Comparison of ENCODE assay signal across 8 cellular contexts in the genomic region with DNA sequence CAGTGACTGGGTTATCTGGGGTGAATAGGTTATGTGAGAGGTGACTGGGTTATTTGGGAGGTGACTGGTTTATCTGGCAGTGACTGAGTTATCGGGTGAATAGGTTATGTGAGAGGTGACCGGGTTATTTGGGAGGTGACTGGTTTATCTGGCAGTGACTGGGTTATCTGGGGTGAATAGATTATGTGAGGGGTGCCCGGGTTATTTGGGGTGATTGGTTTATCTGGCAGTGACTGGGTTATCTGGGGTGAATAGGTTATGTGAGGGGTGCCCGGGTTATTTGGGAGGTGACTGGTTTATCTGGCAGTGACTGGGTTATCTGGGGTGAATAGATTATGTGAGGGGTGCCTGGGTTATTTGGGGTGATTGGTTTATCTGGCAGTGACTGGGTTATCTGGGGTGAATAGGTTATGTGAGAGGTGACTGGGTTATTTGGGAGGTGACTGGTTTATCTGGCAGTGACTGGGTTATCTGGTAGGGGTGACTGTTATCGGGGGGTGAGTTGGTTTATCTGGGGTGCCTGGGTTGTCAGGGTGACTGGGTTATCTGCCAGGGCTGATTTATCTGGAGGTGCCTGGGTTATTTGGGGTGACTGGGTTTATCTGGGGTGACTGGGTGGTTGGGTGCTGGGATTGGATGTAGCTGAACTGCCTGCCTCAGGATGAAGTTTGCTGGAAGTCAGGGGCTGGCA. TPM values are rescaled to one million over a fixed set of nuclear protein-coding genes. Genes with fewer than 3 reads are reported as not detected.
DNase-seq lines count a peak whose midpoint lies in the region; ATAC-seq, FAIRE-seq and TF ChIP-seq lines count a peak whose summit lies in the region.
"Not testable (repeated sequence)": the region's sequence is repeated elsewhere in the genome, so short reads cannot be mapped to it uniquely, and the experiment has no call there.

No MANE protein-coding gene starts in this region.

- not testable (repeated sequence) for TF ChIP-seq POLR2A in K562 (conservative IDR thresholded peaks at IDR 0.05)

- intact Hi-C loops in CD14-positive monocyte (cut with micrococcal nuclease); activated CD4-positive, alpha-beta T cell treated with anti-CD3 and anti-CD28 coated beads for 36 hours (cut with DNase I, micrococcal nuclease); activated T-helper 1 cell treated with anti-CD3 and anti-CD28 coated beads, Interleukin-12 subunit alpha, Interleukin-12 subunit beta, Interleukin-2, Interleukin-4 antibody, amounts not matched to agents 30 ng/mL and 10 ng/mL and 1 ng/mL, durations not matched to agents 14 hours and 24 hours and 36 hours (cut with micrococcal nuclease); K562 (cut with micrococcal nuclease): not testable (repeated sequence)

- not testable (repeated sequence) for H3K27ac ChIP-seq in K562 (ENCODE audit: extremely low read depth, low read depth, low read length)

- TF ChIP-seq CTCF in CD14-positive monocyte (IDR thresholded peaks at IDR 0.05); HFFc6 (IDR thresholded peaks at IDR 0.05); K562 (IDR thresholded peaks at IDR 0.05 in 2 of 3, conservative IDR thresholded peaks at IDR 0.05 in 1 of 3; ENCODE audit: insufficient read depth in 2 of 3, low read depth in 1 of 3, low read length in 3 of 3); glutamatergic neuron (IDR thresholded peaks at IDR 0.05; ENCODE audit: partially characterized antibody, unreplicated experiment); nephron (IDR thresholded peaks at IDR 0.05; ENCODE audit: unreplicated experiment in 3 of 3): not testable (repeated sequence)

- CTCF ChIA-PET in activated CD4-positive, alpha-beta T cell treated with anti-CD3 and anti-CD28 coated beads for 36 hours (lab: Charles Lee); K562 (lab: Yijun Ruan, JAX; ENCODE audit: low intra/inter-chr PET ratio): not testable (repeated sequence)

- H3K9ac ChIP-seq in K562 (ENCODE audit: insufficient read depth in 1 of 2, low read depth in 2 of 2, low read length in 2 of 2), result not testable (repeated sequence)

- peak; percentile 34 for DNase-seq in CD14-positive monocyte (ENCODE audit: low spot score)
- DNase-seq in HFFc6; activated CD4-positive, alpha-beta T cell treated with anti-CD3 and anti-CD28 coated beads for 36 hours; activated T-helper 1 cell treated with anti-CD3 and anti-CD28 coated beads, Interleukin-12 subunit alpha, Interleukin-12 subunit beta, Interleukin-2, Interleukin-4 antibody, amounts not matched to agents 30 ng/mL and 10 ng/mL and 1 ng/mL, durations not matched to agents 14 hours and 24 hours and 36 hours (ENCODE audit: low spot score); K562 (ENCODE audit: extremely low read depth in 1 of 4, low spot score in 3 of 4); glutamatergic neuron; stimulated activated naive B cell treated with anti-CD40 and anti-IgM and Interleukin-4, amounts not matched to agents 10 μg/mL and 1 μg/mL and 100 μg/mL, for 72 hours: not testable (repeated sequence)

- not testable (repeated sequence) for FAIRE-seq in K562 (lab: Jason Lieb, UNC)

- H3K27ac Mint-ChIP-seq in CD14-positive monocyte, result peak overlapping the region in 1 of 7 donors; percentile 75
- not testable (repeated sequence) for H3K27ac Mint-ChIP-seq in HFFc6; glutamatergic neuron (ENCODE audit: unreplicated experiment); nephron
- H3K27ac Mint-ChIP-seq in activated CD4-positive, alpha-beta T cell treated with anti-CD3 and anti-CD28 coated beads for 36 hours, result peak overlapping the region; percentile 33
- peak overlapping the region; percentile 68 for H3K27ac Mint-ChIP-seq in activated T-helper 1 cell treated with anti-CD3 and anti-CD28 coated beads, Interleukin-12 subunit alpha, Interleukin-12 subunit beta, Interleukin-2, Interleukin-4 antibody, amounts not matched to agents 30 ng/mL and 10 ng/mL and 1 ng/mL, durations not matched to agents 14 hours and 24 hours and 36 hours
- peak overlapping the region; percentile 96 for H3K27ac Mint-ChIP-seq in stimulated activated naive B cell treated with anti-CD40 and anti-IgM and Interleukin-4, amounts not matched to agents 10 μg/mL and 1 μg/mL and 100 μg/mL, for 72 hours

- not testable (repeated sequence) for H3K79me2 ChIP-seq in K562 (ENCODE audit: control insufficient read depth, insufficient read depth, low read length)

- not testable (repeated sequence) for TF ChIP-seq EP300 in K562 (IDR thresholded peaks at IDR 0.05; ENCODE audit: low read length)

- not testable (repeated sequence) for H3K9me1 ChIP-seq in K562 (ENCODE audit: control insufficient read depth, insufficient read depth, low read length)

- H3K9me3 ChIP-seq in K562 (replicated peaks; ENCODE audit: control insufficient read depth, insufficient read depth, low read depth, low read length), result not testable (repeated sequence)

- BruUV-seq in K562 (replicated peaks; lab: Mats Ljungman, UMichigan), result not testable (repeated sequence)

- peak overlapping the region; percentile 63 to 80 for H3K4me3 Mint-ChIP-seq in CD14-positive monocyte
- peak overlapping the region; percentile 28 for H3K4me3 Mint-ChIP-seq in HFFc6
- H3K4me3 Mint-ChIP-seq in activated CD4-positive, alpha-beta T cell treated with anti-CD3 and anti-CD28 coated beads for 36 hours, result peak overlapping the region; percentile 36
- peak overlapping the region; percentile 75 for H3K4me3 Mint-ChIP-seq in activated T-helper 1 cell treated with anti-CD3 and anti-CD28 coated beads, Interleukin-12 subunit alpha, Interleukin-12 subunit beta, Interleukin-2, Interleukin-4 antibody, amounts not matched to agents 30 ng/mL and 10 ng/mL and 1 ng/mL, durations not matched to agents 14 hours and 24 hours and 36 hours
- H3K4me3 Mint-ChIP-seq in glutamatergic neuron (ENCODE audit: unreplicated experiment), result peak overlapping the region; percentile 14
- peak overlapping the region; percentile 86 to 87 (median 86) for H3K4me3 Mint-ChIP-seq in nephron
- peak overlapping the region; percentile 84 to 86 for H3K4me3 Mint-ChIP-seq in stimulated activated naive B cell treated with anti-CD40 and anti-IgM and Interleukin-4, amounts not matched to agents 10 μg/mL and 1 μg/mL and 100 μg/mL, for 72 hours

- 0% methylated on average over 4 of the region's 5 CpGs for WGBS in K562 (ENCODE audit: insufficient coverage, low coverage, missing lambda C conversion rate)

- H3K36me3 Mint-ChIP-seq in CD14-positive monocyte; HFFc6 (ENCODE audit: low read depth); activated CD4-positive, alpha-beta T cell treated with anti-CD3 and anti-CD28 coated beads for 36 hours (ENCODE audit: low read depth); activated T-helper 1 cell treated with anti-CD3 and anti-CD28 coated beads, Interleukin-12 subunit alpha, Interleukin-12 subunit beta, Interleukin-2, Interleukin-4 antibody, amounts not matched to agents 30 ng/mL and 10 ng/mL and 1 ng/mL, durations not matched to agents 14 hours and 24 hours and 36 hours (ENCODE audit: low read depth); glutamatergic neuron (ENCODE audit: unreplicated experiment); nephron (ENCODE audit: low read depth); stimulated activated naive B cell treated with anti-CD40 and anti-IgM and Interleukin-4, amounts not matched to agents 10 μg/mL and 1 μg/mL and 100 μg/mL, for 72 hours: not testable (repeated sequence)

- peaks cover 27% of the 10 kb centered on the region for H3K4me1 Mint-ChIP-seq in CD14-positive monocyte
- not testable (repeated sequence) for H3K4me1 Mint-ChIP-seq in HFFc6 (ENCODE audit: low read depth); activated CD4-positive, alpha-beta T cell treated with anti-CD3 and anti-CD28 coated beads for 36 hours; activated T-helper 1 cell treated with anti-CD3 and anti-CD28 coated beads, Interleukin-12 subunit alpha, Interleukin-12 subunit beta, Interleukin-2, Interleukin-4 antibody, amounts not matched to agents 30 ng/mL and 10 ng/mL and 1 ng/mL, durations not matched to agents 14 hours and 24 hours and 36 hours (ENCODE audit: low read depth); glutamatergic neuron (ENCODE audit: low read depth, unreplicated experiment); nephron
- H3K4me1 Mint-ChIP-seq in stimulated activated naive B cell treated with anti-CD40 and anti-IgM and Interleukin-4, amounts not matched to agents 10 μg/mL and 1 μg/mL and 100 μg/mL, for 72 hours, result peaks cover 27 to 46% of the 10 kb centered on the region in 2 donors

- H3K36me3 ChIP-seq in K562 (ENCODE audit: control insufficient read depth, insufficient read depth, low read length), result not testable (repeated sequence)

- TF ChIP-seq RAD21 in K562 (CRISPR knock-in tag; conservative IDR thresholded peaks at IDR 0.05 in 1 of 2, IDR thresholded peaks at IDR 0.05 in 1 of 2), result not testable (repeated sequence)

- in situ Hi-C loops in K562 (cut with MboI), result not testable (repeated sequence)

- POLR2A ChIA-PET in activated CD4-positive, alpha-beta T cell treated with anti-CD3 and anti-CD28 coated beads for 36 hours (lab: Charles Lee); K562 (lab: Yijun Ruan, JAX): not testable (repeated sequence)

- H3K27me3 ChIP-seq in K562 (ENCODE audit: control insufficient read depth in 2 of 2, insufficient read depth in 2 of 2, low read length in 2 of 2), result not testable (repeated sequence)

- ATAC-seq in activated CD4-positive, alpha-beta T cell treated with anti-CD3 and anti-CD28 coated beads for 36 hours; K562; stimulated activated naive B cell treated with anti-CD40 and anti-IgM and Interleukin-4, amounts not matched to agents 10 μg/mL and 1 μg/mL and 100 μg/mL, for 72 hours (replicated peaks): not testable (repeated sequence)

- H3K4me1 ChIP-seq in K562 (replicated peaks in 1 of 2; ENCODE audit: control insufficient read depth in 2 of 2, insufficient read depth in 2 of 2, low read length in 2 of 2), result peaks cover 10 to 35% of the 10 kb centered on the region in 2 experiments; a peak in 4 of 5 replicates

- H3K9me3 Mint-ChIP-seq in CD14-positive monocyte (peaks cover 0 to 18% (median 4%) of the 10 kb centered on the region in 7 donors), glutamatergic neuron (ENCODE audit: unreplicated experiment) (peaks cover 10% of the 10 kb centered on the region)
- not testable (repeated sequence) for H3K9me3 Mint-ChIP-seq in HFFc6; activated CD4-positive, alpha-beta T cell treated with anti-CD3 and anti-CD28 coated beads for 36 hours (ENCODE audit: low read depth); activated T-helper 1 cell treated with anti-CD3 and anti-CD28 coated beads, Interleukin-12 subunit alpha, Interleukin-12 subunit beta, Interleukin-2, Interleukin-4 antibody, amounts not matched to agents 30 ng/mL and 10 ng/mL and 1 ng/mL, durations not matched to agents 14 hours and 24 hours and 36 hours; nephron; stimulated activated naive B cell treated with anti-CD40 and anti-IgM and Interleukin-4, amounts not matched to agents 10 μg/mL and 1 μg/mL and 100 μg/mL, for 72 hours

- H3K27me3 Mint-ChIP-seq in CD14-positive monocyte (ENCODE audit: low read depth in 3 of 3) (peaks cover 32 to 64% (median 37%) of the 10 kb centered on the region in 3 donors), HFFc6 (ENCODE audit: insufficient read depth) (peaks cover 25% of the 10 kb centered on the region), glutamatergic neuron (ENCODE audit: unreplicated experiment) (peaks cover 15% of the 10 kb centered on the region), nephron (ENCODE audit: low read depth) (peaks cover 57% of the 10 kb centered on the region)
- peaks cover 34% of the 10 kb centered on the region for H3K27me3 Mint-ChIP-seq in activated CD4-positive, alpha-beta T cell treated with anti-CD3 and anti-CD28 coated beads for 36 hours
- H3K27me3 Mint-ChIP-seq in activated T-helper 1 cell treated with anti-CD3 and anti-CD28 coated beads, Interleukin-12 subunit alpha, Interleukin-12 subunit beta, Interleukin-2, Interleukin-4 antibody, amounts not matched to agents 30 ng/mL and 10 ng/mL and 1 ng/mL, durations not matched to agents 14 hours and 24 hours and 36 hours (ENCODE audit: insufficient read depth), result peaks cover 39% of the 10 kb centered on the region
- peaks cover 26 to 28% of the 10 kb centered on the region in 2 donors for H3K27me3 Mint-ChIP-seq in stimulated activated naive B cell treated with anti-CD40 and anti-IgM and Interleukin-4, amounts not matched to agents 10 μg/mL and 1 μg/mL and 100 μg/mL, for 72 hours

- H4K20me1 ChIP-seq in K562 (replicated peaks; ENCODE audit: control insufficient read depth, insufficient read depth, low read length), result not testable (repeated sequence)

- not testable (repeated sequence) for H3K4me2 ChIP-seq in K562 (ENCODE audit: insufficient read depth, low read length)

- H2AFZ ChIP-seq in K562 (ENCODE audit: low read depth, low read length), result not testable (repeated sequence)

- not testable (repeated sequence) for H3K4me3 ChIP-seq in K562

RNA-seq across cellular contexts. Expression of a gene that starts 1.9 kb away (rescaled TPM):
- polyA plus RNA-seq in CD14-positive monocyte (under 1 TPM in 1 of 2 donors, not detected in 1; 0.05 TPM), K562 (2011; rRNA removed) (1.1 and 1.7 TPM in 2 replicates), K562 (2014; fragmentation: Illumina TruSeq; extraction: Trizol) (0.22 and 0.72 TPM in 2 replicates), K562 (2014; fragmentation: Nextera tagmentation; extraction: Ambion mirVana) (under 1 TPM in 1 of 2 experiments, not detected in 1; 0.01 TPM), K562 (2014; rRNA removed) (1.7 and 1.9 TPM in 2 replicates)
- 1 to 10 TPM; 1.2 to 2.3 (median 1.3) TPM for total RNA-seq in HFFc6 (2021; fragmentation: NEBNext Ultra II Directional; extraction: Animal tissue kit (Norgen Biotek cat#: 25700))
- 1 to 10 TPM; 2.2 to 2.7 TPM for total RNA-seq in activated CD4-positive, alpha-beta T cell treated with anti-CD3 and anti-CD28 coated beads for 36 hours
- total RNA-seq in activated T-helper 1 cell treated with anti-CD3 and anti-CD28 coated beads, Interleukin-12 subunit alpha, Interleukin-12 subunit beta, Interleukin-2, Interleukin-4 antibody, amounts not matched to agents 30 ng/mL and 10 ng/mL and 1 ng/mL, durations not matched to agents 14 hours and 24 hours and 36 hours, result 0.36 and 0.64 TPM in 2 replicates
- total RNA-seq in K562 (2011; cell fraction: chromatin; rRNA removed; ENCODE audit: low replicate concordance), result 2.9 and 7.9 TPM in 2 replicates
- 4.5 and 5.7 TPM in 2 replicates for total RNA-seq in K562 (2011; cell fraction: nucleolus; rRNA removed)
- total RNA-seq in K562 (2011; cell fraction: nucleoplasm; rRNA removed), result 4.0 and 4.1 TPM in 2 replicates
- total RNA-seq in K562 (2014; rRNA removed) (0.61 and 1.0 TPM in 2 replicates), K562 (2014; rRNA removed; fragmentation: Illumina TruSeq; extraction: Trizol) (0.06 and 0.07 TPM in 2 replicates), K562 (2015; rRNA removed; fragmentation: Illumina TruSeq; extraction: Trizol) (0.15 and 0.29 TPM in 2 replicates), K562 (2021) (3.0 and 3.9 TPM in 2 replicates), glutamatergic neuron (ENCODE audit: unreplicated experiment) (1.8 TPM)
- 2.4 and 3.0 TPM in 2 replicates for polyA plus RNA-seq in K562 (2011; cell fraction: cytosol; rRNA removed)
- polyA plus RNA-seq in K562 (2011; cell fraction: nucleus; rRNA removed), result 7.8 and 9.9 TPM in 2 replicates
- polyA plus RNA-seq in K562 (2012), result 2.1 and 7.6 TPM in 2 replicates
- 0.24 and 0.60 TPM in 2 replicates for polyA minus RNA-seq in K562 (2011; rRNA and poly(A)+ RNA removed)
- 1.1 and 2.9 TPM in 2 replicates for polyA minus RNA-seq in K562 (2011; cell fraction: cytosol; rRNA and poly(A)+ RNA removed)
- 1.2 and 1.7 TPM in 2 replicates for polyA minus RNA-seq in K562 (2011; cell fraction: nucleus; rRNA and poly(A)+ RNA removed)

RNA-seq across cellular contexts. Expression of a gene that starts 17.1 kb away (rescaled TPM):
- 10 to 100 TPM; 34.5 to 39.3 TPM for polyA plus RNA-seq in CD14-positive monocyte
- total RNA-seq in HFFc6 (2021; fragmentation: NEBNext Ultra II Directional; extraction: Animal tissue kit (Norgen Biotek cat#: 25700)), result 10 to 100 TPM; 25.0 to 36.0 (median 27.6) TPM
- total RNA-seq in activated CD4-positive, alpha-beta T cell treated with anti-CD3 and anti-CD28 coated beads for 36 hours, result 10 to 100 TPM; 60.7 to 74.5 TPM
- total RNA-seq in activated T-helper 1 cell treated with anti-CD3 and anti-CD28 coated beads, Interleukin-12 subunit alpha, Interleukin-12 subunit beta, Interleukin-2, Interleukin-4 antibody, amounts not matched to agents 30 ng/mL and 10 ng/mL and 1 ng/mL, durations not matched to agents 14 hours and 24 hours and 36 hours, result 94.1 and 96.8 TPM in 2 replicates
- 44.8 and 168 TPM in 2 replicates for total RNA-seq in K562 (2011; cell fraction: chromatin; rRNA removed; ENCODE audit: low replicate concordance)
- 130 and 141 TPM in 2 replicates for total RNA-seq in K562 (2011; cell fraction: nucleolus; rRNA removed)
- total RNA-seq in K562 (2011; cell fraction: nucleoplasm; rRNA removed), result 69.2 and 70.6 TPM in 2 replicates
- 41.2 and 49.8 TPM in 2 replicates for total RNA-seq in K562 (2014; rRNA removed)
- total RNA-seq in K562 (2014; rRNA removed; fragmentation: Illumina TruSeq; extraction: Trizol), result 1.4 and 2.8 TPM in 2 replicates
- total RNA-seq in K562 (2015; rRNA removed; fragmentation: Illumina TruSeq; extraction: Trizol), result 14.0 and 14.7 TPM in 2 replicates
- total RNA-seq in K562 (2021), result 55.3 and 59.3 TPM in 2 replicates
- polyA plus RNA-seq in K562 (2011; rRNA removed), result 24.3 and 35.9 TPM in 2 replicates
- polyA plus RNA-seq in K562 (2011; cell fraction: cytosol; rRNA removed), result 27.7 and 49.1 TPM in 2 replicates
- 268 and 323 TPM in 2 replicates for polyA plus RNA-seq in K562 (2011; cell fraction: nucleus; rRNA removed)
- polyA plus RNA-seq in K562 (2012), result 38.7 and 63.6 TPM in 2 replicates
- 7.7 and 20.3 TPM in 2 replicates for polyA plus RNA-seq in K562 (2014; fragmentation: Illumina TruSeq; extraction: Trizol)
- under 1 TPM; 0.08 to 0.59 TPM for polyA plus RNA-seq in K562 (2014; fragmentation: Nextera tagmentation; extraction: Ambion mirVana)
- 62.0 and 62.9 TPM in 2 replicates for polyA plus RNA-seq in K562 (2014; rRNA removed)
- polyA minus RNA-seq in K562 (2011; rRNA and poly(A)+ RNA removed), result 4.1 and 8.2 TPM in 2 replicates
- 15.3 and 18.4 TPM in 2 replicates for polyA minus RNA-seq in K562 (2011; cell fraction: cytosol; rRNA and poly(A)+ RNA removed)
- 21.8 and 25.8 TPM in 2 replicates for polyA minus RNA-seq in K562 (2011; cell fraction: nucleus; rRNA and poly(A)+ RNA removed)
- total RNA-seq in glutamatergic neuron (ENCODE audit: unreplicated experiment), result 31.3 TPM

RNA-seq across cellular contexts. Expression of a gene that starts 32.2 kb away (rescaled TPM):
- polyA plus RNA-seq in CD14-positive monocyte (1 to 10 TPM; 2.7 to 8.7 TPM), K562 (2011; rRNA removed) (9.7 and 14.9 TPM in 2 replicates), K562 (2014; fragmentation: Illumina TruSeq; extraction: Trizol) (2.2 and 11.6 TPM in 2 replicates), K562 (2014; fragmentation: Nextera tagmentation; extraction: Ambion mirVana) (under 1 TPM; 0.37 to 0.84 TPM), K562 (2014; rRNA removed) (24.3 and 24.9 TPM in 2 replicates)
- 10 to 100 TPM; 14.4 to 18.0 (median 16.0) TPM for total RNA-seq in HFFc6 (2021; fragmentation: NEBNext Ultra II Directional; extraction: Animal tissue kit (Norgen Biotek cat#: 25700))
- total RNA-seq in activated CD4-positive, alpha-beta T cell treated with anti-CD3 and anti-CD28 coated beads for 36 hours, result 10 to 100 TPM; 14.4 to 18.3 TPM
- 23.7 and 25.9 TPM in 2 replicates for total RNA-seq in activated T-helper 1 cell treated with anti-CD3 and anti-CD28 coated beads, Interleukin-12 subunit alpha, Interleukin-12 subunit beta, Interleukin-2, Interleukin-4 antibody, amounts not matched to agents 30 ng/mL and 10 ng/mL and 1 ng/mL, durations not matched to agents 14 hours and 24 hours and 36 hours
- total RNA-seq in K562 (2011; cell fraction: chromatin; rRNA removed; ENCODE audit: low replicate concordance), result 12.6 and 38.1 TPM in 2 replicates
- 37.1 and 42.4 TPM in 2 replicates for total RNA-seq in K562 (2011; cell fraction: nucleolus; rRNA removed)
- total RNA-seq in K562 (2011; cell fraction: nucleoplasm; rRNA removed), result 17.2 and 22.2 TPM in 2 replicates
- total RNA-seq in K562 (2014; rRNA removed) (23.5 and 30.4 TPM in 2 replicates), K562 (2014; rRNA removed; fragmentation: Illumina TruSeq; extraction: Trizol) (0.93 and 1.8 TPM in 2 replicates), K562 (2015; rRNA removed; fragmentation: Illumina TruSeq; extraction: Trizol) (8.3 and 9.2 TPM in 2 replicates), K562 (2021) (22.6 and 24.4 TPM in 2 replicates), glutamatergic neuron (ENCODE audit: unreplicated experiment) (23.9 TPM)
- polyA plus RNA-seq in K562 (2011; cell fraction: cytosol; rRNA removed), result 19.8 and 41.1 TPM in 2 replicates
- 43.7 and 74.3 TPM in 2 replicates for polyA plus RNA-seq in K562 (2011; cell fraction: nucleus; rRNA removed)
- polyA plus RNA-seq in K562 (2012), result 15.4 and 21.7 TPM in 2 replicates
- 3.3 and 5.5 TPM in 2 replicates for polyA minus RNA-seq in K562 (2011; rRNA and poly(A)+ RNA removed)
- 8.8 and 11.2 TPM in 2 replicates for polyA minus RNA-seq in K562 (2011; cell fraction: cytosol; rRNA and poly(A)+ RNA removed)
- 7.8 TPM in 2 replicates for polyA minus RNA-seq in K562 (2011; cell fraction: nucleus; rRNA and poly(A)+ RNA removed)

Comparison
In these comparisons a context has a peak if more than half of its experiments do, and no peak if none do; other contexts are left out.
1. H3K4me3 Mint-ChIP-seq: peak in every context shown above with its lines; median percentile 86 in nephron; 85 in stimulated activated naive B cell treated with anti-CD40 and anti-IgM and Interleukin-4, amounts not matched to agents 10 μg/mL and 1 μg/mL and 100 μg/mL, for 72 hours; 75 in activated T-helper 1 cell treated with anti-CD3 and anti-CD28 coated beads, Interleukin-12 subunit alpha, Interleukin-12 subunit beta, Interleukin-2, Interleukin-4 antibody, amounts not matched to agents 30 ng/mL and 10 ng/mL and 1 ng/mL, durations not matched to agents 14 hours and 24 hours and 36 hours; 72 in CD14-positive monocyte; 36 in activated CD4-positive, alpha-beta T cell treated with anti-CD3 and anti-CD28 coated beads for 36 hours; 28 in HFFc6; 14 in glutamatergic neuron.